ENCODE assay signal across 8 cellular contexts in the genomic region with DNA sequence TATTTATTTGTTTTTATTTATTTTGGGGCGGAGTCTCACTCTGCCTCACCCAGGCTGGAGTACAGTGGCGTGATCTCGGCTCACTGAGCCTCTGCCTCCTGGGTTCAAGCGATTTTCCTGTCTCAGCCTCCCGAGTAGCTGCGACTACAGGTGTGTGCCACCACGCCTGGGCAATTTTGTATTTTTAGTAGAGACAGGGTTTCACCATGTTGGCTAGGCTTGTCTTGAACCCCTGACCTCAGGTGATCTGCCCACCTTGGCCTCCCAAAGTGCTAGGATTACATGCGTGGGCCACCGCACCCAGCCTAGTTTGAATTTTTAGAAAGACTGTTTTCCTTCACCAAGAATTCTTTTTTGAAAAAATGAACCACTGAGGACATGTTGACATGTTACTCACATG. TPM values are rescaled to one million over a fixed set of nuclear protein-coding genes. Genes with fewer than 3 reads are reported as not detected.
"Had no signal": no experiment of that assay in that cellular context is flagged by ENCODE, and none has a peak within 500 bp of the region (broad histone marks: within the 10 kb centered on the region; RNA-seq: fewer than 3 reads in every experiment).

No MANE protein-coding gene starts in this region.

RNA-seq across cellular contexts. Expression of a gene that starts 5.4 kb away (rescaled TPM):
- total RNA-seq: kidney epithelial cell, left cardiac atrium, left lobe of liver, left ventricle myocardium inferior, left ventricle myocardium superior, lung microvascular endothelial cell, mucosa of gallbladder, myocyte had no signal
